ENCODE assay signal across 16 cellular contexts in genomic region chr6:16498957-16499356, GRCh38.
DNase-seq lines count a peak whose midpoint lies in the region; ATAC-seq, FAIRE-seq and TF ChIP-seq lines count a peak whose summit lies in the region.
"Had no signal": no experiment of that assay in that cellular context is flagged by ENCODE, and none has a peak within 500 bp of the region (broad histone marks: within the 10 kb centered on the region; RNA-seq: fewer than 3 reads in every experiment).

No MANE protein-coding gene starts in this region.

- intact Hi-C loops in PC-3 (cut with micrococcal nuclease) (loop anchor here (5.0 to 10.0 kb wide), 3 partner anchors 87 to 586 kb away; no protein-coding TSS in a partner anchor), esophagus squamous epithelium (cut with DNase I) (no loop called here)

- H4K20me1 ChIP-seq in KMS-11 (ENCODE audit: insufficient read depth) (no peaks in the 10 kb centered on the region), PC-3 (ENCODE audit: low read length) (no peaks in the 10 kb centered on the region)

- H3K27ac ChIP-seq in KMS-11 = no peak overlapping the region
- H3K27ac ChIP-seq in PC-3 (ENCODE audit: low read length) = peak overlapping the region; percentile 33
- peak overlapping the region in 3 of 4 donors; percentile 14 to 58 (median 55) for H3K27ac ChIP-seq in esophagus squamous epithelium

- H3K4me1 ChIP-seq in KMS-11 (ENCODE audit: low read depth, poor library complexity, severe bottlenecking) (peaks cover 81% of the 10 kb centered on the region), PC-3 (ENCODE audit: insufficient read depth, low read length) (peaks cover 23% of the 10 kb centered on the region), esophagus squamous epithelium (peaks cover 16 to 61% (median 21%) of the 10 kb centered on the region in 3 donors)

- TF ChIP-seq CTCF in KMS-11 (conservative IDR thresholded peaks at IDR 0.05; ENCODE audit: low read depth, low read length) (no peak), PC-3 (conservative IDR thresholded peaks at IDR 0.05; ENCODE audit: low read depth, low read length) (no peak), esophagus squamous epithelium (IDR thresholded peaks at IDR 0.05) (no peak)

- FAIRE-seq in GM12891 (lab: Jason Lieb, UNC) (no peak), GM12892 (lab: Jason Lieb, UNC) (no peak)
- FAIRE-seq: H1 had no signal

- POLR2A ChIA-PET in PC-3 (lab: Charles Lee; ENCODE audit: unreplicated experiment) = no interaction called here

- CTCF ChIA-PET in PC-3 (lab: Charles Lee) = interaction anchor here (0.6 kb wide), 1 partner anchor 25 kb away, joined by 3 read pairs; no protein-coding TSS in a partner anchor

- TF ChIP-seq POLR2A in GM12891 (IDR thresholded peaks at IDR 0.05; ENCODE audit: low read depth, low read length) (no peak), esophagus squamous epithelium (IDR thresholded peaks at IDR 0.05) (no peak), GM12892 (IDR thresholded peaks at IDR 0.05; ENCODE audit: low read depth, low read length) (no peak)

- peaks cover 4% of the 10 kb centered on the region; the same call in 1 of the 2 replicates for H3K79me2 ChIP-seq in KMS-11 (ENCODE audit: insufficient read depth, low read depth)
- H3K79me2 ChIP-seq in PC-3 (ENCODE audit: low read length) = no peaks in the 10 kb centered on the region

- H3K27me3 ChIP-seq in KMS-11 (ENCODE audit: insufficient read depth, low read depth) (no peaks in the 10 kb centered on the region), PC-3 (ENCODE audit: low read length) (no peaks in the 10 kb centered on the region), esophagus squamous epithelium (no peaks in the 10 kb centered on the region)

- H3F3A ChIP-seq in PC-3 (ENCODE audit: low read length, unreplicated experiment) = no peaks in the 10 kb centered on the region

- ATAC-seq in PC-3 (no peak), GM21447 (IDR thresholded peaks at IDR 0.05; ENCODE audit: unreplicated experiment) (no peak)

- H3K36me3 ChIP-seq in KMS-11 (ENCODE audit: insufficient read depth) (no peaks in the 10 kb centered on the region), PC-3 (ENCODE audit: low read depth, low read length) (no peaks in the 10 kb centered on the region), esophagus squamous epithelium (no peaks in the 10 kb centered on the region)

- no peaks in the 10 kb centered on the region for H3K9me2 ChIP-seq in PC-3 (replicated peaks; ENCODE audit: low read length)

- no TSS peak for BruUV-seq in PC-3 (replicated peaks; lab: Mats Ljungman, UMichigan)

- H3K4me2 ChIP-seq in KMS-11 = peak overlapping the region; percentile 47; the same call in 1 of the 2 replicates
- no peak overlapping the region for H3K4me2 ChIP-seq in PC-3 (ENCODE audit: low read length)

- no peak for DNase-seq in GM12891 (ENCODE audit: insufficient read length, low spot score)
- no peak for DNase-seq in PC-3
- DNase-seq in esophagus squamous epithelium (lab: John Stamatoyannopoulos, UW) = no peak
- DNase-seq in GM12892 (ENCODE audit: insufficient read length) = no peak
- DNase-seq in activated CD4-positive, CD25-positive, alpha-beta regulatory T cell treated with anti-CD3 and anti-CD28 coated beads, Interleukin-2, amount 50 U/mL, for 72 hours = no peak
- DNase-seq: C1 segment of cervical spinal cord; Calu3; CD4-positive, alpha-beta memory T cell; COR-L47; DMS79 treated with DMSO at 0.1 percent for 48 hours; GF-D8; H7; HCEC 1CT had no signal

- H3K4me3 ChIP-seq in KMS-11 (IDR thresholded peaks at IDR 0.05; ENCODE audit: insufficient read depth, low read depth, low read length) (no peak overlapping the region), PC-3 (ENCODE audit: low read length) (no peak overlapping the region), esophagus squamous epithelium (no peak overlapping the region)

- H2AFZ ChIP-seq in KMS-11 (ENCODE audit: low read depth) (no peak overlapping the region), PC-3 (ENCODE audit: low read length) (no peak overlapping the region)

- H3K9me3 ChIP-seq in PC-3 (ENCODE audit: low read length) (no peaks in the 10 kb centered on the region), esophagus squamous epithelium (no peaks in the 10 kb centered on the region)

- H3K9ac ChIP-seq in KMS-11 (no peak overlapping the region), PC-3 (ENCODE audit: low read length) (no peak overlapping the region)

TF ChIP-seq in GM12891, 5 proteins besides CTCF, POLR2A, EP300 and RAD21:
- peak; percentile 55 for TF ChIP-seq SPI1 (IDR thresholded peaks at IDR 0.05; ENCODE audit: low read depth, low read length)
- no peak for TF ChIP-seq POLR2AphosphoS5 (IDR thresholded peaks at IDR 0.05; ENCODE audit: low read depth, low read length)
- TF ChIP-seq PAX5 (IDR thresholded peaks at IDR 0.05; ENCODE audit: insufficient read depth, low read length, severe bottlenecking) = no peak
- TF ChIP-seq TAF1 (IDR thresholded peaks at IDR 0.05; ENCODE audit: low read depth, low read length) = no peak
- TF ChIP-seq POU2F2 (IDR thresholded peaks at IDR 0.05; ENCODE audit: low read depth, low read length) = no peak
TF ChIP-seq in GM12891: peak in this region for 1.
